In the genomic region with DNA sequence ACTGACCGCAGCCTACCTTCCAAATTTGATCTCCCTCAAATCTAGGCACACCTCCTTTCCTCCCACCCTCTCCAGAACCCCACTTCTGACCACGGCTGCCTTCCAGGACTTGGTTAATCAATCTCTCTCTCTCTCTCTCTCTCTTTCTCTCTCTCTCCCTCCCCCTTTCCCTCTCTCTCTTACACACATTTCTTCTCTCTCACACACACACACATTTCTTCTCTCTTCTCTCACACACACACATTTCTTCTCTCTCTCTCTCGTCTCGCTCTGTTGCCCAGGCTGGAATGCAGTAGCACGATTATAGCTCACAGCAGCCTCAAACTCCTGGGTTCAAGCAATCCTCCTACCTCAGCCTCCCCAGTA, we compare ENCODE assay signal across 8 cellular contexts. TPM values are rescaled to one million over a fixed set of nuclear protein-coding genes. Genes with fewer than 3 reads are reported as not detected.
DNase-seq lines count a peak whose midpoint lies in the region; ATAC-seq and TF ChIP-seq lines count a peak whose summit lies in the region.

No MANE protein-coding gene starts in this region.

- 21% methylated on average over 5 of the region's 5 CpGs for WGBS in suprapubic skin

- no peak for TF ChIP-seq POLR2A in suprapubic skin (IDR thresholded peaks at IDR 0.05)

- H3K4me1 ChIP-seq in suprapubic skin, result peaks cover 48% of the 10 kb centered on the region

- H3K4me1 Mint-ChIP-seq in activated T-cell treated with anti-CD3 and anti-CD28 coated beads, Interleukin-2, amount 50 U/mL, for 24 hours (ENCODE audit: low read depth), result peaks cover 53% of the 10 kb centered on the region
- peaks cover 62% of the 10 kb centered on the region for H3K4me1 Mint-ChIP-seq in activated B cell treated with CpG ODN at 0.5 μM for 24 hours

- H3K36me3 ChIP-seq in suprapubic skin, result no peaks in the 10 kb centered on the region

- no peak for ATAC-seq in activated B cell treated with CpG ODN at 0.5 μM for 24 hours (ENCODE audit: low read depth)
- ATAC-seq in HG03159 (IDR thresholded peaks at IDR 0.05; ENCODE audit: unreplicated experiment), result no peak

- no peak for TF ChIP-seq CTCF in activated B cell treated with CpG ODN at 0.5 μM for 24 hours (IDR thresholded peaks at IDR 0.05)
- TF ChIP-seq CTCF in suprapubic skin (IDR thresholded peaks at IDR 0.05), result no peak

- no peak for TF ChIP-seq EP300 in suprapubic skin (IDR thresholded peaks at IDR 0.05)

- POLR2A ChIA-PET in activated B cell treated with CpG ODN at 0.5 μM for 24 hours (lab: Charles Lee), result interaction anchor here (0.7 to 3.6 kb wide), 7 partner anchors 18 to 937 kb away, joined by 3 to 37 read pairs (median 8); a partner anchor contains a TSS

- no peaks in the 10 kb centered on the region for H3K9me3 ChIP-seq in suprapubic skin

- H3K36me3 Mint-ChIP-seq in activated T-cell treated with anti-CD3 and anti-CD28 coated beads, Interleukin-2, amount 50 U/mL, for 24 hours (ENCODE audit: low read depth), result peaks cover 31% of the 10 kb centered on the region
- peaks cover 12% of the 10 kb centered on the region for H3K36me3 Mint-ChIP-seq in activated B cell treated with CpG ODN at 0.5 μM for 24 hours (ENCODE audit: low read depth)

- CTCF ChIA-PET in activated B cell treated with CpG ODN at 0.5 μM for 24 hours (lab: Charles Lee), result interaction anchor here (1.8 kb wide), 1 partner anchor 20 kb away, joined by 7 read pairs; a partner anchor contains a TSS

- DNase-seq in activated T-cell treated with anti-CD3 and anti-CD28 coated beads, Interleukin-2, amount 50 U/mL, for 24 hours, result no peak
- DNase-seq in activated T-cell treated with anti-CD3 and anti-CD28 coated beads, Interleukin-2, amount 50 U/mL, for 48 hours, result no peak
- DNase-seq in activated B cell treated with CpG ODN at 0.5 μM for 24 hours (no peak), suprapubic skin (ENCODE audit: low spot score in 2 of 2) (no peak)
- DNase-seq in activated CD4-positive, alpha-beta T cell treated with anti-CD3 and anti-CD28 coated beads for 1 hour, result no peak
- no peak for DNase-seq in activated CD8-positive, alpha-beta memory T cell treated with anti-CD3 and anti-CD28 coated beads, Interleukin-2, amount 50 U/mL, for 4 hours

- H3K9me3 Mint-ChIP-seq in activated T-cell treated with anti-CD3 and anti-CD28 coated beads, Interleukin-2, amount 50 U/mL, for 24 hours, result no peaks in the 10 kb centered on the region
- no peaks in the 10 kb centered on the region for H3K9me3 Mint-ChIP-seq in activated B cell treated with CpG ODN at 0.5 μM for 24 hours

- peak overlapping the region; percentile 94 for H3K27ac Mint-ChIP-seq in activated T-cell treated with anti-CD3 and anti-CD28 coated beads, Interleukin-2, amount 50 U/mL, for 24 hours
- peak overlapping the region; percentile 94 for H3K27ac Mint-ChIP-seq in activated B cell treated with CpG ODN at 0.5 μM for 24 hours

- H3K27me3 Mint-ChIP-seq in activated T-cell treated with anti-CD3 and anti-CD28 coated beads, Interleukin-2, amount 50 U/mL, for 24 hours, result no peaks in the 10 kb centered on the region
- no peaks in the 10 kb centered on the region for H3K27me3 Mint-ChIP-seq in activated B cell treated with CpG ODN at 0.5 μM for 24 hours

- H3K27me3 ChIP-seq in suprapubic skin, result no peaks in the 10 kb centered on the region

- peak overlapping the region; percentile 90 for H3K4me3 Mint-ChIP-seq in activated T-cell treated with anti-CD3 and anti-CD28 coated beads, Interleukin-2, amount 50 U/mL, for 24 hours
- H3K4me3 Mint-ChIP-seq in activated B cell treated with CpG ODN at 0.5 μM for 24 hours, result peak overlapping the region; percentile 94

- intact Hi-C loops in activated B cell treated with CpG ODN at 0.5 μM for 24 hours (cut with micrococcal nuclease), result loop anchor here (1.0 to 10.0 kb wide), 6 partner anchors 20 to 1934 kb away; a partner anchor contains a TSS

- H3K4me3 ChIP-seq in iPS-11a (ENCODE audit: low read depth, low read length) (peak overlapping the region; percentile 53), suprapubic skin (peak overlapping the region; percentile 91)

- peak overlapping the region; percentile 92 for H3K27ac ChIP-seq in suprapubic skin

RNA-seq across cellular contexts. Expression of a gene that starts 0.5 kb away (rescaled TPM):
- total RNA-seq in activated B cell treated with CpG ODN at 0.5 μM for 24 hours (39.5 and 43.0 TPM in 2 replicates), suprapubic skin (10 to 100 TPM; 24.1 to 44.3 (median 26.6) TPM)

RNA-seq across cellular contexts. Expression of a gene that starts 20.4 kb away (rescaled TPM):
- 11.9 and 14.1 TPM in 2 replicates for total RNA-seq in activated B cell treated with CpG ODN at 0.5 μM for 24 hours
- total RNA-seq in suprapubic skin, result 10 to 100 TPM in 2 of 4 donors, 1 to 10 TPM in 2; 5.6 to 12.1 (median 9.2) TPM

RNA-seq across cellular contexts. Expression of a gene that starts 48.1 kb away (rescaled TPM):
- 40.6 and 43.5 TPM in 2 replicates for total RNA-seq in activated B cell treated with CpG ODN at 0.5 μM for 24 hours
- total RNA-seq in suprapubic skin, result 100 to 1,000 TPM in 2 of 4 donors, 10 to 100 TPM in 2; 48.9 to 137 (median 99.3) TPM
